Comparison of ENCODE assay signal across 10 cellular contexts in genomic region chr4:167020410-167020809, GRCh38.
A peak's percentile ranks its signal among the peaks of the same experiment; 100 is the strongest.
DNase-seq lines count a peak whose midpoint lies in the region; ATAC-seq, FAIRE-seq and TF ChIP-seq lines count a peak whose summit lies in the region.
"Had no signal": no experiment of that assay in that cellular context is flagged by ENCODE, and none has a peak within 500 bp of the region (broad histone marks: within the 10 kb centered on the region; RNA-seq: fewer than 3 reads in every experiment).

No MANE protein-coding gene starts in this region.

- CTCF ChIA-PET in GM12878 (lab: Yijun Ruan, JAX): interaction anchor here (0.6 to 1.0 kb wide), 2 partner anchors 271 to 855 kb away, joined by 3 to 4 read pairs; no protein-coding TSS in a partner anchor

- no peaks in the 10 kb centered on the region for H3K4me1 ChIP-seq in GM12878 (ENCODE audit: control insufficient read depth, insufficient read depth, low read length)

- in situ Hi-C loops in GM12878 (cut with MboI): loop anchor here (5.0 to 25.0 kb wide), 4 partner anchors 267 to 1054 kb away; no protein-coding TSS in a partner anchor

- H3K27me3 ChIP-seq in GM12878 (replicated peaks in 1 of 2; ENCODE audit: control insufficient read depth in 2 of 2, insufficient read depth in 2 of 2, low read length in 1 of 2): no peaks in the 10 kb centered on the region

- peaks cover 5% of the 10 kb centered on the region for H3K27me3 Mint-ChIP-seq in osteocyte (ENCODE audit: unreplicated experiment)

- H3K9me3 Mint-ChIP-seq in osteocyte (ENCODE audit: unreplicated experiment): no peaks in the 10 kb centered on the region

- TF ChIP-seq EP300 in Ishikawa (IDR thresholded peaks at IDR 0.05; ENCODE audit: borderline replicate concordance) (no peak), GM12878 (IDR thresholded peaks at IDR 0.05; ENCODE audit: borderline replicate concordance in 1 of 2, control insufficient read depth in 1 of 2, low read depth in 2 of 2, low read length in 2 of 2) (no peak)

- WGBS in GM12878 (ENCODE audit: insufficient coverage, insufficient replicate concordance, low lambda C conversion rate, missing lambda C conversion rate): 4% methylated on average over 1 of the region's 1 CpG

- H3K27ac Mint-ChIP-seq in osteocyte (ENCODE audit: unreplicated experiment): no peak overlapping the region

- H3K27ac ChIP-seq in GM12878 (ENCODE audit: control insufficient read depth, insufficient read depth): no peak overlapping the region

- H3K4me3 ChIP-seq in GM12878: no peak overlapping the region

- POLR2A ChIA-PET in GM12878 (lab: Charles Lee): no interaction called here

- no peaks in the 10 kb centered on the region for H3K36me3 ChIP-seq in GM12878 (ENCODE audit: control insufficient read depth in 2 of 2, insufficient read depth in 2 of 2, low read length in 1 of 2)

- SMC1A ChIA-PET in GM12878 (lab: Charles Lee; ENCODE audit: uncharacterized antibody, unreplicated experiment): no interaction called here

- TF ChIP-seq POLR2A in GM12878 (IDR thresholded peaks at IDR 0.05; ENCODE audit: low read depth, low read length): no peak

- intact Hi-C loops in GM12878 (cut with micrococcal nuclease; ENCODE audit: unreplicated experiment): loop anchor here (2.0 to 5.0 kb wide), 5 partner anchors 82 to 1132 kb away; partner anchors contain the start of gene SPOCK3

- DNase-seq in NCI-H748 (lab: John Stamatoyannopoulos, UW; ENCODE audit: unreplicated experiment) (peak; percentile 34), NCI-H748 treated with DMSO at 0.1 percent for 48 hours (lab: John Stamatoyannopoulos, UW) (no peak), GM12878 (ENCODE audit: low read depth, low spot score) (no peak), osteocyte (ENCODE audit: extremely low spot score, unreplicated experiment) (no peak), HCEC 1CT (no peak), GF-D8 (lab: John Stamatoyannopoulos, UW) (no peak), NCI-H146 treated with DMSO at 0.1 percent for 48 hours (lab: John Stamatoyannopoulos, UW; ENCODE audit: unreplicated experiment) (no peak)
- DNase-seq: cerebellar nuclear complex; stimulated activated CD8-positive, alpha-beta memory T cell treated with anti-CD3 and anti-CD28 coated beads, Interleukin-4, amount 100 ng/mL, for 48 hours had no signal

- no peaks in the 10 kb centered on the region for H3K4me1 Mint-ChIP-seq in osteocyte (ENCODE audit: unreplicated experiment)

- H3K4me2 ChIP-seq in GM12878 (ENCODE audit: control insufficient read depth, insufficient read depth): no peak overlapping the region

- no peaks in the 10 kb centered on the region for H3K9me3 ChIP-seq in GM12878 (replicated peaks; ENCODE audit: control insufficient read depth, insufficient read depth, low read length)

- RAD21 ChIA-PET in GM12878 (lab: Charles Lee; ENCODE audit: unreplicated experiment): interaction anchor here (1.4 kb wide), 1 partner anchor 181 kb away, joined by 3 read pairs; no protein-coding TSS in a partner anchor

- no peak for FAIRE-seq in GM12878 (lab: Jason Lieb, UNC)

- H3K79me2 ChIP-seq in GM12878 (ENCODE audit: control insufficient read depth, insufficient read depth, low read length): no peaks in the 10 kb centered on the region

- no peak overlapping the region for H3K9ac ChIP-seq in GM12878 (ENCODE audit: control insufficient read depth, insufficient read depth, low read length)

- peak in 1 of 3 experiments; percentile 8; a peak in 2 of 6 replicates for TF ChIP-seq CTCF in GM12878 (IDR thresholded peaks at IDR 0.05 in 2 of 3, conservative IDR thresholded peaks at IDR 0.05 in 1 of 3; ENCODE audit: control insufficient read depth in 2 of 3, extremely low read depth in 1 of 3, insufficient read depth in 1 of 3, low read depth in 3 of 3, low read length in 3 of 3)
- peak; percentile 22 for TF ChIP-seq CTCF in osteocyte (IDR thresholded peaks at IDR 0.05)

- TF ChIP-seq RAD21 in Ishikawa (IDR thresholded peaks at IDR 0.05; ENCODE audit: low read depth) (0 out of 2 replicates have a peak, but pooled peaks have one; percentile 4), GM12878 (IDR thresholded peaks at IDR 0.05; ENCODE audit: insufficient read depth, low read depth, low read length) (peak; percentile 15; the same call in 1 of the 2 replicates)

- no peaks in the 10 kb centered on the region for H4K20me1 ChIP-seq in GM12878 (ENCODE audit: control insufficient read depth, insufficient read depth)

- BruUV-seq in GM12878 (replicated peaks; lab: Mats Ljungman, UMichigan): no TSS peak

- ATAC-seq in GM12878: peak; percentile 69

- H3K4me3 Mint-ChIP-seq in osteocyte (ENCODE audit: unreplicated experiment): no peak overlapping the region

- no peaks in the 10 kb centered on the region for H3K36me3 Mint-ChIP-seq in osteocyte (ENCODE audit: unreplicated experiment)

- H2AFZ ChIP-seq in GM12878 (ENCODE audit: control insufficient read depth, low read depth, low read length): no peak overlapping the region

TF ChIP-seq in Ishikawa, 13 proteins besides CTCF, POLR2A, EP300 and RAD21 (continues in another document):
- TF ChIP-seq REST (IDR thresholded peaks at IDR 0.05; ENCODE audit: low read depth) (no peak), CREB1 (IDR thresholded peaks at IDR 0.05; ENCODE audit: low read depth) (no peak), NFIC (IDR thresholded peaks at IDR 0.05) (no peak), YY1 (IDR thresholded peaks at IDR 0.05; ENCODE audit: low read depth) (no peak), USF1 (IDR thresholded peaks at IDR 0.05) (no peak), EGR1 (IDR thresholded peaks at IDR 0.05) (no peak)

TF ChIP-seq in GM12878, 131 proteins besides CTCF, POLR2A, EP300 and RAD21:
- no peak for TF ChIP-seq IRF3 (IDR thresholded peaks at IDR 0.05)
- TF ChIP-seq FOXK2 (IDR thresholded peaks at IDR 0.05): no peak
TF ChIP-seq in GM12878: peak in this region for 0.
